ENCODE assay signal across 11 cellular contexts in the genomic region with DNA sequence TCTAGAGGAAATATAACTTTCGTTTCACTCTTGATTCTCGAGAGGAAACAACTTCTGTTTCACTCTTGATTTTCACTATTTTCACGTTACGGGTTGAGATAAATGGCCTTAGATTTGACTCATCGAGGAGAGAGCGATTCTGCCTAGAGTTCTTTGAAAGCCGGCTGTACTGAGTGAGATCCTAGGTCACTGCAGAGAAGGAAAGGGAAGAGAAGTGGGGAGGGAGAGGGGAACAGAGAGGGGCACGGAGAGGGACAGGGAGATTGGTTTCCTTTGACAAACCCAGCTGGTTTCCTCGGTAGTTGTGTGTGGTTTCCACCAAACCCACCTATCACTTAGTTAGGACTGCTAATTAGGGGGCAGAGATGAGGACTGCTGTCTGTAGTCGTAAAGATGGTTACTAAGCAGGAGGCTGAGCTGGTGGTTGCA. TPM values are rescaled to one million over a fixed set of nuclear protein-coding genes. Genes with fewer than 3 reads are reported as not detected.
DNase-seq lines count a peak whose midpoint lies in the region; ATAC-seq and TF ChIP-seq lines count a peak whose summit lies in the region.
"Had no signal": no experiment of that assay in that cellular context is flagged by ENCODE, and none has a peak within 500 bp of the region (broad histone marks: within the 10 kb centered on the region; RNA-seq: fewer than 3 reads in every experiment).

No MANE protein-coding gene starts in this region.

- no peaks in the 10 kb centered on the region for H3K9me3 ChIP-seq in BLaER1 treated with 17β-estradiol and CSF1 and Interleukin-3, amounts not matched to agents 10 nM and 100 nM (replicated peaks in 1 of 11)
- no peaks in the 10 kb centered on the region for H3K9me3 ChIP-seq in hepatocyte (ENCODE audit: low read depth)
- H3K9me3 ChIP-seq: adrenal gland had no signal

- no peaks in the 10 kb centered on the region for H3K36me3 ChIP-seq in BLaER1 treated with 17β-estradiol and CSF1 and Interleukin-3, amounts not matched to agents 10 nM and 100 nM
- no peaks in the 10 kb centered on the region for H3K36me3 ChIP-seq in hepatocyte (replicated peaks; ENCODE audit: insufficient read depth, low read depth)
- H3K36me3 ChIP-seq: adrenal gland had no signal

- H3K27ac ChIP-seq in BLaER1 treated with 17β-estradiol and CSF1 and Interleukin-3, amounts not matched to agents 10 nM and 100 nM, result peak overlapping the region in 1 of 11 experiments; percentile 9; a peak in 1 of 22 replicates
- no peak overlapping the region for H3K27ac ChIP-seq in hepatocyte
- H3K27ac ChIP-seq: adrenal gland had no signal

- TF ChIP-seq CTCF in hepatocyte (IDR thresholded peaks at IDR 0.05; ENCODE audit: poor library complexity), result no peak

- H3K4me3 ChIP-seq in BLaER1 treated with 17β-estradiol and CSF1 and Interleukin-3, amounts not matched to agents 10 nM and 100 nM, result peak overlapping the region in 6 of 10 experiments; percentile 1 to 40 (median 16); a peak in 6 of 20 replicates
- no peak overlapping the region for H3K4me3 ChIP-seq in hepatocyte
- H3K4me3 ChIP-seq: adrenal gland had no signal

- 85% methylated on average over 10 of the region's 10 CpGs for WGBS in hepatocyte (ENCODE audit: low lambda C conversion rate, missing lambda C conversion rate)

- H3K27me3 ChIP-seq in BLaER1 treated with 17β-estradiol and CSF1 and Interleukin-3, amounts not matched to agents 10 nM and 100 nM, result no peaks in the 10 kb centered on the region; a peak in 4 of 22 replicates
- no peaks in the 10 kb centered on the region for H3K27me3 ChIP-seq in hepatocyte
- H3K27me3 ChIP-seq: adrenal gland had no signal

- no peaks in the 10 kb centered on the region for H3K9me2 ChIP-seq in hepatocyte (replicated peaks; ENCODE audit: insufficient read depth)

- H3K27ac Mint-ChIP-seq in activated naive CD4-positive, alpha-beta T cell treated with anti-CD3 and anti-CD28 coated beads, Interleukin-2, amount 50 U/mL, for 72 hours, result peak overlapping the region; percentile 1 to 61

- ATAC-seq in GM18870 (IDR thresholded peaks at IDR 0.05; ENCODE audit: unreplicated experiment), result peak; percentile 47
- ATAC-seq in HG02885 (IDR thresholded peaks at IDR 0.05; ENCODE audit: poor library complexity, unreplicated experiment), result peak; percentile 68
- ATAC-seq in activated naive CD4-positive, alpha-beta T cell treated with anti-CD3 and anti-CD28 coated beads, Interleukin-2, amount 50 U/mL, for 72 hours, result peak; percentile 57 to 79
- no peak for ATAC-seq in GM19455 (IDR thresholded peaks at IDR 0.05; ENCODE audit: unreplicated experiment)

- DNase-seq in activated naive CD4-positive, alpha-beta T cell treated with anti-CD3 and anti-CD28 coated beads, Interleukin-2, amount 50 U/mL, for 72 hours (ENCODE audit: low spot score in 2 of 2), result peak in 1 of 2 donors; percentile 27
- DNase-seq in hepatocyte (ENCODE audit: low spot score) (no peak), RPMI8226 (no peak), UCSD-AML1 (lab: John Stamatoyannopoulos, UW; ENCODE audit: unreplicated experiment) (no peak)
- DNase-seq: adrenal gland, HCEC 1CT, NCI-H1417 treated with DMSO at 0.1 percent for 48 hours had no signal

- H3K9me3 Mint-ChIP-seq in activated naive CD4-positive, alpha-beta T cell treated with anti-CD3 and anti-CD28 coated beads, Interleukin-2, amount 50 U/mL, for 72 hours, result peaks cover 0 to 5% of the 10 kb centered on the region in 2 donors

- H2AFZ ChIP-seq in hepatocyte, result no peak overlapping the region

- peaks cover 0 to 6% of the 10 kb centered on the region in 2 donors for H3K36me3 Mint-ChIP-seq in activated naive CD4-positive, alpha-beta T cell treated with anti-CD3 and anti-CD28 coated beads, Interleukin-2, amount 50 U/mL, for 72 hours

- H3K79me2 ChIP-seq in hepatocyte, result no peaks in the 10 kb centered on the region

- peaks cover 15 to 20% (median 17%) of the 10 kb centered on the region in 10 experiments for H3K4me1 ChIP-seq in BLaER1 treated with 17β-estradiol and CSF1 and Interleukin-3, amounts not matched to agents 10 nM and 100 nM
- no peaks in the 10 kb centered on the region for H3K4me1 ChIP-seq in hepatocyte (ENCODE audit: insufficient read depth)
- H3K4me1 ChIP-seq: adrenal gland had no signal

- peak overlapping the region in 9 of 11 experiments; percentile 7 to 53 (median 28); a peak in 9 of 22 replicates for H3K9ac ChIP-seq in BLaER1 treated with 17β-estradiol and CSF1 and Interleukin-3, amounts not matched to agents 10 nM and 100 nM

- H4K20me1 ChIP-seq in BLaER1 treated with 17β-estradiol and CSF1 and Interleukin-3, amounts not matched to agents 10 nM and 100 nM, result no peaks in the 10 kb centered on the region
- no peaks in the 10 kb centered on the region for H4K20me1 ChIP-seq in hepatocyte (ENCODE audit: insufficient read depth, poor library complexity, severe bottlenecking)

- peak overlapping the region; percentile 55 to 84 (median 77) for H3K4me2 ChIP-seq in BLaER1 treated with 17β-estradiol and CSF1 and Interleukin-3, amounts not matched to agents 10 nM and 100 nM
- no peak overlapping the region for H3K4me2 ChIP-seq in hepatocyte

RNA-seq across cellular contexts. Expression of a gene that starts 21.6 kb away (rescaled TPM):
- total RNA-seq in activated naive CD4-positive, alpha-beta T cell treated with anti-CD3 and anti-CD28 coated beads, Interleukin-2, amount 50 U/mL, for 72 hours, result 1 to 10 TPM; 3.8 to 6.8 TPM
- total RNA-seq in hepatocyte, result 13.4 and 15.5 TPM in 2 replicates
- polyA plus RNA-seq in hepatocyte, result 12.2 and 13.0 TPM in 2 replicates

RNA-seq across cellular contexts. Expression of a gene that starts 55.8 kb away (rescaled TPM):
- total RNA-seq in activated naive CD4-positive, alpha-beta T cell treated with anti-CD3 and anti-CD28 coated beads, Interleukin-2, amount 50 U/mL, for 72 hours, result under 1 TPM in 1 of 2 donors, not detected in 1; 0.70 TPM
- 57.3 and 72.8 TPM in 2 replicates for total RNA-seq in hepatocyte
- 53.8 and 58.8 TPM in 2 replicates for polyA plus RNA-seq in hepatocyte

Comparison
In these comparisons a context has a peak if more than half of its experiments do, and no peak if none do; other contexts are left out.
1. RNA of a gene that starts 55.8 kb away (total RNA-seq): 57.3 to 72.8 TPM in hepatocyte; 0.70 TPM in activated naive CD4-positive, alpha-beta T cell treated with anti-CD3 and anti-CD28 coated beads, Interleukin-2, amount 50 U/mL, for 72 hours; every median in the first group is over 10 times any median in the second.